In genomic region chr14:85125331-85125730, GRCh38 we compare ENCODE assay signal across 14 cellular contexts.
DNase-seq lines count a peak whose midpoint lies in the region; ATAC-seq and TF ChIP-seq lines count a peak whose summit lies in the region.
"Had no signal": no experiment of that assay in that cellular context is flagged by ENCODE, and none has a peak within 500 bp of the region (broad histone marks: within the 10 kb centered on the region; RNA-seq: fewer than 3 reads in every experiment).

No MANE protein-coding gene starts in this region.

- H3K4me3 ChIP-seq in WERI-Rb-1 (ENCODE audit: low read depth, low read length) = no peak overlapping the region
- H3K4me3 ChIP-seq in smooth muscle cell = no peak overlapping the region
- H3K4me3 ChIP-seq: GM23338 had no signal

- H3F3A ChIP-seq in smooth muscle cell (ENCODE audit: low read depth) = no peaks in the 10 kb centered on the region

- no peak overlapping the region for H2AFZ ChIP-seq in smooth muscle cell (ENCODE audit: low read depth)
- H2AFZ ChIP-seq: GM23338 had no signal

- no peaks in the 10 kb centered on the region for H3K79me2 ChIP-seq in smooth muscle cell (ENCODE audit: low read depth)

- no peaks in the 10 kb centered on the region for H4K20me1 ChIP-seq in smooth muscle cell (ENCODE audit: low read depth)

- no peak overlapping the region for H3K9ac ChIP-seq in smooth muscle cell (ENCODE audit: low read depth)

- H3K4me2 ChIP-seq in smooth muscle cell = peak overlapping the region; percentile 23
- H3K4me2 ChIP-seq: GM23338 had no signal

- TF ChIP-seq CTCF in WERI-Rb-1 (IDR thresholded peaks at IDR 0.05; ENCODE audit: low read depth, low read length) (no peak), smooth muscle cell (IDR thresholded peaks at IDR 0.05; ENCODE audit: borderline replicate concordance, insufficient read depth, poor library complexity, severe bottlenecking) (no peak)

- H3K27me3 ChIP-seq in WERI-Rb-1 (ENCODE audit: insufficient read depth, low read depth, severe bottlenecking) (no peaks in the 10 kb centered on the region), smooth muscle cell (ENCODE audit: low read depth) (no peaks in the 10 kb centered on the region)
- H3K27me3 ChIP-seq: BE2C had no signal

- no peak for ATAC-seq in HG03095 (IDR thresholded peaks at IDR 0.05; ENCODE audit: unreplicated experiment)
- ATAC-seq: GM23338 had no signal

- DNase-seq in NCI-H82 treated with DMSO at 0.1 percent for 48 hours (lab: John Stamatoyannopoulos, UW; ENCODE audit: unreplicated experiment) = peak; percentile 23
- peak; percentile 83 for DNase-seq in WERI-Rb-1
- peak; percentile 4 for DNase-seq in iris pigment epithelial cell (ENCODE audit: low read depth)
- no peak for DNase-seq in smooth muscle cell (lab: John Stamatoyannopoulos, UW; ENCODE audit: unreplicated experiment)
- no peak for DNase-seq in SHP77 (lab: John Stamatoyannopoulos, UW)
- no peak for DNase-seq in hepatic stellate cell (ENCODE audit: low spot score)
- DNase-seq: BE2C; CD4-positive, alpha-beta memory T cell; DND-41; GDM1; H7 had no signal

- H3K36me3 ChIP-seq in WERI-Rb-1 (no peaks in the 10 kb centered on the region), smooth muscle cell (ENCODE audit: low read depth) (no peaks in the 10 kb centered on the region)
- H3K36me3 ChIP-seq: BE2C had no signal

- 37% methylated on average over 2 of the region's 2 CpGs for WGBS in smooth muscle cell (ENCODE audit: low lambda C conversion rate)

- H3K9me3 ChIP-seq in WERI-Rb-1 (ENCODE audit: severe bottlenecking) (no peaks in the 10 kb centered on the region), smooth muscle cell (replicated peaks; ENCODE audit: low read depth) (no peaks in the 10 kb centered on the region)
- H3K9me3 ChIP-seq: BE2C had no signal

- H3K4me1 ChIP-seq in smooth muscle cell (ENCODE audit: low read depth) = peaks cover 7% of the 10 kb centered on the region
- H3K4me1 ChIP-seq: BE2C had no signal

- H3K27ac ChIP-seq in WERI-Rb-1 (peak overlapping the region; percentile 72), smooth muscle cell (ENCODE audit: low read depth) (peak overlapping the region; percentile 1)
- H3K27ac ChIP-seq: C4-2B had no signal

Comparison
In these comparisons a context has a peak if more than half of its experiments do, and no peak if none do; other contexts are left out.
1. DNase-seq: peak in NCI-H82 treated with DMSO at 0.1 percent for 48 hours (single experiment), WERI-Rb-1 (single experiment) and iris pigment epithelial cell (single experiment); none in smooth muscle cell (single experiment), SHP77 (0 of 2) and hepatic stellate cell (single experiment).